Comparison of ENCODE assay signal across 1 cellular context in genomic region chr3:85161544-85161943, GRCh38.
TF ChIP-seq lines count a peak whose summit lies in the region.

No MANE protein-coding gene starts in this region.

TF ChIP-seq in HepG2, 621 proteins besides CTCF, POLR2A, EP300 and RAD21 (continued from another document):
- TF ChIP-seq THAP9 (CRISPR knock-in tag; IDR thresholded peaks at IDR 0.05; ENCODE audit: borderline replicate concordance) (no peak), FOSL2 (CRISPR knock-in tag; IDR thresholded peaks at IDR 0.05) (peak; percentile 83), ZNF3 (CRISPR knock-in tag; IDR thresholded peaks at IDR 0.05) (no peak), HNRNPUL1 (IDR thresholded peaks at IDR 0.05; ENCODE audit: low read depth, low read length) (no peak), ATF5 (CRISPR knock-in tag; IDR thresholded peaks at IDR 0.05; ENCODE audit: low read depth) (no peak), FOSL1 (CRISPR knock-in tag; IDR thresholded peaks at IDR 0.05; ENCODE audit: borderline replicate concordance) (0 out of 2 replicates have a peak, but pooled peaks have one; percentile 10)
